Comparison of ENCODE assay signal across 8 cellular contexts in genomic region chrX:23782455-23782854, GRCh38. TPM values are rescaled to one million over a fixed set of nuclear protein-coding genes. Genes with fewer than 3 reads are reported as not detected.
DNase-seq lines count a peak whose midpoint lies in the region; ATAC-seq and TF ChIP-seq lines count a peak whose summit lies in the region.

No MANE protein-coding gene starts in this region.

- H3K79me2 ChIP-seq in ACC112 (ENCODE audit: control insufficient read depth, insufficient read depth, low read length, unreplicated experiment), result peaks cover 19% of the 10 kb centered on the region

- CTCF ChIA-PET in IMR-90 (lab: Yijun Ruan, JAX), result interaction anchor here (1.6 to 4.6 kb wide), 2 partner anchors 108 to 119 kb away, joined by 3 to 34 read pairs; no protein-coding TSS in a partner anchor

- H2BK5ac ChIP-seq in IMR-90 (ENCODE audit: low read depth, low read length, poor library complexity, severe bottlenecking), result no peak overlapping the region

- no peaks in the 10 kb centered on the region for H3K9me1 ChIP-seq in IMR-90 (ENCODE audit: insufficient read depth, low read length)

- intact Hi-C loops in IMR-90 (cut with micrococcal nuclease), result loop anchor here (5.0 kb wide), 2 partner anchors 245 to 270 kb away; partner anchors contain the start of genes EIF2S3 and KLHL15
- intact Hi-C loops in adrenal gland (cut with DNase I), result loop anchor here in 1 of 2 donors (10.0 kb wide), 1 partner anchor 122 kb away; the partner anchor contains the start of genes APOO and CXorf58

- no peak for DNase-seq in IMR-90
- no peak for DNase-seq in adrenal gland
- DNase-seq in mesothelial cell of epicardium (ENCODE audit: low spot score in 2 of 2, unreplicated experiment in 2 of 2), result no peak
- no peak for DNase-seq in NCI-H146 treated with DMSO at 0.1 percent for 48 hours (lab: John Stamatoyannopoulos, UW; ENCODE audit: unreplicated experiment)
- DNase-seq in NCI-H1105 treated with DMSO at 0.1 percent for 48 hours (lab: John Stamatoyannopoulos, UW), result no peak
- no peak for DNase-seq in activated gamma-delta T cell (lab: John Stamatoyannopoulos, UW)

- 0 out of 2 replicates have a peak overlapping the region, but pooled peaks have one; percentile 34 for H3K4me2 ChIP-seq in IMR-90 (ENCODE audit: low read depth, low read length)

- no TSS peak for BruUV-seq in IMR-90 (replicated peaks; lab: Mats Ljungman, UMichigan)

- H3K4me3 ChIP-seq in ACC112 (ENCODE audit: low read depth, low read length), result peak overlapping the region; percentile 99
- no peak overlapping the region for H3K4me3 ChIP-seq in IMR-90 (ENCODE audit: insufficient read depth, low read depth, low read length)
- H3K4me3 ChIP-seq in adrenal gland, result peak overlapping the region in 1 of 4 donors; percentile 75

- H3K9me3 Mint-ChIP-seq in mesothelial cell of epicardium, result no peaks in the 10 kb centered on the region

- peaks cover 23% of the 10 kb centered on the region for H3K36me3 Mint-ChIP-seq in mesothelial cell of epicardium

- H3K4me1 ChIP-seq in ACC112 (ENCODE audit: control insufficient read depth, insufficient read depth, low read length, unreplicated experiment) (peaks cover 38% of the 10 kb centered on the region), IMR-90 (ENCODE audit: control insufficient read depth, insufficient read depth, low read length) (no peaks in the 10 kb centered on the region; the same call in 1 of the 2 replicates), adrenal gland (replicated peaks in 1 of 2) (no peaks in the 10 kb centered on the region)

- H3K9me3 ChIP-seq in IMR-90 (ENCODE audit: control insufficient read depth, insufficient read depth, low read length) (no peaks in the 10 kb centered on the region), adrenal gland (replicated peaks in 1 of 3) (no peaks in the 10 kb centered on the region)

- H3K27ac ChIP-seq in ACC112 (ENCODE audit: low read depth, low read length) (peak overlapping the region; percentile 100), IMR-90 (ENCODE audit: insufficient read depth, low read length) (0 out of 2 replicates have a peak overlapping the region, but pooled peaks have one; percentile 33), adrenal gland (peak overlapping the region in 4 of 5 donors; percentile 23 to 94 (median 54))

- no peak overlapping the region for H4K91ac ChIP-seq in IMR-90 (ENCODE audit: insufficient read depth, low read depth, low read length)

- POLR2A ChIA-PET in IMR-90 (lab: Charles Lee; ENCODE audit: unreplicated experiment), result interaction anchor here (0.5 to 1.3 kb wide), 5 partner anchors 100 to 120 kb away, joined by 3 to 5 read pairs (median 3); partner anchors contain the start of gene PRDX4

- TF ChIP-seq CTCF in IMR-90 (conservative IDR thresholded peaks at IDR 0.05; ENCODE audit: low read depth, low read length) (no peak), adrenal gland (IDR thresholded peaks at IDR 0.05) (no peak), mesothelial cell of epicardium (IDR thresholded peaks at IDR 0.05; ENCODE audit: unreplicated experiment) (no peak)

- H2BK15ac ChIP-seq in IMR-90 (ENCODE audit: low read depth, low read length), result no peak overlapping the region

- H2BK20ac ChIP-seq in IMR-90 (ENCODE audit: low read depth, low read length), result no peak overlapping the region

- no peak overlapping the region for H4K5ac ChIP-seq in IMR-90 (ENCODE audit: low read depth, low read length)

- in situ Hi-C loops in IMR-90 (cut with MboI; ENCODE audit: low sequenced_read_pairs), result loop anchor here (10.0 kb wide), 1 partner anchor 122 kb away; the partner anchor contains the start of genes APOO and CXorf58

- H2AK5ac ChIP-seq in IMR-90 (ENCODE audit: low read depth, low read length), result no peak overlapping the region

- no peak for TF ChIP-seq POLR2A in IMR-90 (IDR thresholded peaks at IDR 0.05; ENCODE audit: low read depth, low read length)
- no peak for TF ChIP-seq POLR2A in adrenal gland (IDR thresholded peaks at IDR 0.05)

- H3K36me3 ChIP-seq in ACC112 (ENCODE audit: insufficient read depth, low read length), result peaks cover 26% of the 10 kb centered on the region
- peaks cover 2% of the 10 kb centered on the region; the same call in 1 of the 2 replicates for H3K36me3 ChIP-seq in IMR-90 (ENCODE audit: control insufficient read depth, insufficient read depth, low read length)
- no peaks in the 10 kb centered on the region for H3K36me3 ChIP-seq in adrenal gland (replicated peaks in 1 of 2)

- H2BK120ac ChIP-seq in IMR-90 (ENCODE audit: low read depth, low read length), result peak overlapping the region; percentile 73; the same call in 1 of the 2 replicates

- peak overlapping the region in 1 of 2 experiments; percentile 37; a peak in 1 of 4 replicates for H4K8ac ChIP-seq in IMR-90 (ENCODE audit: low read depth in 2 of 2, low read length in 2 of 2)

- no peak overlapping the region for H3K4ac ChIP-seq in IMR-90 (ENCODE audit: low read depth, low read length)

- peaks cover 33% of the 10 kb centered on the region for H3K4me1 Mint-ChIP-seq in mesothelial cell of epicardium

- WGBS in IMR-90 (ENCODE audit: extremely low coverage in 2 of 2, insufficient read length in 1 of 2), 2 experiments, result 67% methylated on average over 3 of the region's 6 CpGs; no CpG with 5 or more reads in 1 of the 2 experiments
- 21 to 50% (median 30%) methylated on average over 5 to 6 of the region's 6 CpGs for WGBS in adrenal gland, 4 donors

- no peak overlapping the region for H3K23ac ChIP-seq in IMR-90 (ENCODE audit: low read depth, low read length)

- dilution Hi-C loops in IMR-90 (cut with HindIII; ENCODE audit: low sequenced_read_pairs, unreplicated experiment), result no loop called here

- no peaks in the 10 kb centered on the region for H3K27me3 Mint-ChIP-seq in mesothelial cell of epicardium (ENCODE audit: low read depth)

- H3K79me1 ChIP-seq in IMR-90 (ENCODE audit: low read depth in 1 of 2, low read length in 2 of 2), result peaks cover 0 to 5% of the 10 kb centered on the region in 2 experiments; a peak in 2 of 4 replicates

- no peak overlapping the region for H2AK9ac ChIP-seq in IMR-90 (replicated peaks; ENCODE audit: low read depth, low read length, poor library complexity)

- ATAC-seq in IMR-90 (ENCODE audit: low read depth) (no peak), HG02981 (IDR thresholded peaks at IDR 0.05; ENCODE audit: unreplicated experiment) (no peak)

- H3K18ac ChIP-seq in IMR-90 (ENCODE audit: low read depth, low read length), result no peak overlapping the region

- peak overlapping the region; percentile 92 for H3K27ac Mint-ChIP-seq in mesothelial cell of epicardium

- H2AFZ ChIP-seq in ACC112 (ENCODE audit: low read length, unreplicated experiment), result peak overlapping the region; percentile 98
- H2AFZ ChIP-seq in IMR-90 (replicated peaks; ENCODE audit: low read length, poor library complexity), result peak overlapping the region; percentile 91

- no peak for TF ChIP-seq RAD21 in IMR-90 (IDR thresholded peaks at IDR 0.05; ENCODE audit: low read length)

- H3K56ac ChIP-seq in IMR-90 (ENCODE audit: extremely low read depth, insufficient read depth, low read length), result no peak overlapping the region; the same call in 1 of the 2 replicates

- H3K27me3 ChIP-seq in ACC112 (ENCODE audit: insufficient read depth, low read length), result no peaks in the 10 kb centered on the region
- H3K27me3 ChIP-seq in IMR-90 (ENCODE audit: control insufficient read depth, insufficient read depth, low read length), result no peaks in the 10 kb centered on the region
- H3K27me3 ChIP-seq in adrenal gland, result no peaks in the 10 kb centered on the region

- H3K9ac ChIP-seq in IMR-90 (ENCODE audit: low read depth, low read length), result no peak overlapping the region

- H4K20me1 ChIP-seq in IMR-90 (ENCODE audit: insufficient read depth, low read length), result peaks cover 3% of the 10 kb centered on the region; the same call in 1 of the 2 replicates

- peak overlapping the region; percentile 98 for H3K4me3 Mint-ChIP-seq in mesothelial cell of epicardium

- H3K14ac ChIP-seq in IMR-90 (replicated peaks; ENCODE audit: low read depth, low read length), result no peak overlapping the region

TF ChIP-seq in IMR-90, 13 proteins besides CTCF, POLR2A, EP300 and RAD21 (continues in another document):
- no peak for TF ChIP-seq USF2 (IDR thresholded peaks at IDR 0.05; ENCODE audit: low read depth, low read length)
- no peak for TF ChIP-seq SMC3 (IDR thresholded peaks at IDR 0.05; ENCODE audit: low read depth, low read length)
- no peak for TF ChIP-seq NFE2L2 (IDR thresholded peaks at IDR 0.05; ENCODE audit: low read depth, low read length)
- no peak for TF ChIP-seq MXI1 (IDR thresholded peaks at IDR 0.05; ENCODE audit: borderline replicate concordance, low read depth, low read length)
- no peak for TF ChIP-seq MAZ (IDR thresholded peaks at IDR 0.05; ENCODE audit: borderline replicate concordance, low read depth, low read length)
- TF ChIP-seq CEBPB (IDR thresholded peaks at IDR 0.05; ENCODE audit: low read depth, low read length), result no peak
- TF ChIP-seq FOS (IDR thresholded peaks at IDR 0.05; ENCODE audit: low read depth, low read length), result no peak

RNA-seq across cellular contexts. Expression of gene SAT1, which starts 0.5 kb away (rescaled TPM):
- total RNA-seq in IMR-90 (2012; rRNA removed), result 55.9 and 112 TPM in 2 replicates
- 92.8 and 99.1 TPM in 2 replicates for polyA plus RNA-seq in IMR-90 (2012; rRNA removed)
- 19.5 and 34.3 TPM in 2 replicates for polyA plus RNA-seq in IMR-90 (2012; cell fraction: cytosol; rRNA removed)
- 284 and 1,941 TPM in 2 replicates for polyA plus RNA-seq in IMR-90 (2012; cell fraction: nucleus; rRNA removed; ENCODE audit: low replicate concordance)
- 100 to 1,000 TPM; 238 to 905 (median 378) TPM for total RNA-seq in adrenal gland
- polyA plus RNA-seq in adrenal gland, result 100 to 1,000 TPM; 358 to 811 (median 522) TPM
- 225 to 236 TPM (median 233 TPM) in 3 replicates for total RNA-seq in mesothelial cell of epicardium

RNA-seq across cellular contexts. Expression of gene ACOT9, which starts 39.4 kb away (rescaled TPM):
- total RNA-seq in IMR-90 (2012; rRNA removed) (47.3 and 63.6 TPM in 2 replicates), adrenal gland (10 to 100 TPM; 18.4 to 40.7 (median 35.9) TPM), mesothelial cell of epicardium (29.0 to 32.7 TPM (median 32.5 TPM) in 3 replicates)
- polyA plus RNA-seq in IMR-90 (2012; rRNA removed) (35.0 and 43.5 TPM in 2 replicates), adrenal gland (10 to 100 TPM; 37.2 to 58.3 (median 56.8) TPM)
- polyA plus RNA-seq in IMR-90 (2012; cell fraction: cytosol; rRNA removed), result 7.8 and 12.3 TPM in 2 replicates
- 21.0 and 127 TPM in 2 replicates for polyA plus RNA-seq in IMR-90 (2012; cell fraction: nucleus; rRNA removed; ENCODE audit: low replicate concordance)

Comparison
In these comparisons a context has a peak if more than half of its experiments do, and no peak if none do; other contexts are left out.
1. H3K27ac ChIP-seq: peak in every context shown above with its lines; median percentile 100 in ACC112; 54 in adrenal gland; 33 in IMR-90.